In genomic region chr9:124121725-124122124, GRCh38 we compare ENCODE assay signal across 2 cellular contexts.
TF ChIP-seq lines count a peak whose summit lies in the region.

No MANE protein-coding gene starts in this region.

TF ChIP-seq in HepG2, 621 proteins besides CTCF, POLR2A, EP300 and RAD21 (continued from another document):
- TF ChIP-seq TFDP2 (CRISPR knock-in tag; IDR thresholded peaks at IDR 0.05) (no peak), ZBTB40 (IDR thresholded peaks at IDR 0.05) (no peak), ZBTB40 (CRISPR knock-in tag; IDR thresholded peaks at IDR 0.05) (no peak), HMGXB3 (CRISPR knock-in tag; IDR thresholded peaks at IDR 0.05; ENCODE audit: borderline replicate concordance) (no peak)
TF ChIP-seq in HepG2: peak in this region for 1.

TF ChIP-seq in IMR-90, 13 proteins besides CTCF, POLR2A, EP300 and RAD21 (continued from another document):
- TF ChIP-seq ELK1 (IDR thresholded peaks at IDR 0.05; ENCODE audit: borderline replicate concordance, low read depth, low read length) (no peak), MAFK (IDR thresholded peaks at IDR 0.05; ENCODE audit: low read depth, low read length) (no peak), CHD1 (IDR thresholded peaks at IDR 0.05; ENCODE audit: low read depth, low read length) (no peak), NFE2L2 (IDR thresholded peaks at IDR 0.05; ENCODE audit: low read depth, low read length) (no peak), MAZ (IDR thresholded peaks at IDR 0.05; ENCODE audit: borderline replicate concordance, low read depth, low read length) (no peak), CEBPB (IDR thresholded peaks at IDR 0.05; ENCODE audit: low read depth, low read length) (no peak)
TF ChIP-seq in IMR-90: peak in this region for 0.
